Comparison of ENCODE assay signal across 21 cellular contexts in the genomic region with DNA sequence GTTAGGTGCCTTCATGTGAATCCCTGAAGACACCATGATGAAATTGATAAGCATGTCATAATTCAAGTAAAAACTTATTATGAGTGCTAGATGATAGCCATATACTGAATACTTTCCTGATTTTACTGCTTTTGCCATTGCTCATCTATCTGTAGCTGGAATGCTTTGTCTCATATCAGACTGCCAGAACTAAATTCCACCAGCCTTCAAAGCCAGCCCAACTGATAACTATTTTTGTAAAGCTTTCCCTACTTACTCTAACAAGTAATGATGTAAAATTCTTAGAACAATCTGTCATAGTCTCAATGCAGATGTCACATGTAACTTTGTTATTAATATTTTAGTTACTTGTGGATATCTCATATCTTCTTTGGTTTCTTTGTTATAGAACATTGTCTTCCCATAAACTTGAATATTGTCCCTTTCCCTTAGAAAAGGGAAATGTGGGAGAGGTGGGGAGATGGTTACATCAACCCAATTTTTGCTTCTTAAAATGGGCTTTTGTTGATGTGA.
"Had no signal": no experiment of that assay in that cellular context is flagged by ENCODE, and none has a peak within 500 bp of the region (broad histone marks: within the 10 kb centered on the region; RNA-seq: fewer than 3 reads in every experiment).

No MANE protein-coding gene starts in this region.

- H3K4me1 ChIP-seq: esophagus squamous epithelium, tibial nerve, uterus had no signal

- H3K27ac Mint-ChIP-seq: activated CD4-positive, alpha-beta memory T cell treated with anti-CD3 and anti-CD28 coated beads for 36 hours; activated CD4-positive, alpha-beta T cell treated with anti-CD3 and anti-CD28 coated beads for 36 hours; activated CD8-positive, alpha-beta memory T cell treated with anti-CD3 and anti-CD28 coated beads, Interleukin-2, amount 10 ng/mL, durations not matched to agents 7 days and 5 days; activated naive CD4-positive, alpha-beta T cell treated with anti-CD3 and anti-CD28 coated beads for 36 hours; activated T-helper 2 cell treated with anti-CD3 and anti-CD28 coated beads, Interferon-gamma antibody, Interleukin-2, Interleukin-4, amounts not matched to agents 10 μg/mL and 5 μg/mL and 100 μg/mL, durations not matched to agents 14 hours and 24 hours and 36 hours; effector memory CD8-positive, alpha-beta T cell; nephron had no signal

- DNase-seq: activated CD4-positive, alpha-beta memory T cell treated with anti-CD3 and anti-CD28 coated beads for 36 hours; activated CD4-positive, alpha-beta T cell treated with anti-CD3 and anti-CD28 coated beads for 36 hours; activated CD8-positive, alpha-beta memory T cell treated with anti-CD3 and anti-CD28 coated beads, Interleukin-2, amount 10 ng/mL, durations not matched to agents 7 days and 5 days; activated naive CD4-positive, alpha-beta T cell treated with anti-CD3 and anti-CD28 coated beads for 36 hours; activated T-cell treated with anti-CD3 and anti-CD28 coated beads, Interleukin-2, amount 50 U/mL, for 1 hour; effector memory CD8-positive, alpha-beta T cell; esophagus squamous epithelium; mesendoderm; occipital lobe; retina; stimulated activated CD4-positive, alpha-beta T cell treated with anti-CD3 and anti-CD28 coated beads, Interleukin-12 subunit alpha, Interleukin-12 subunit beta, amount 100 ng/mL, for 4 hours; stimulated activated CD4-positive, alpha-beta T cell treated with anti-CD3 and anti-CD28 coated beads, Interleukin-1b, Interleukin-23, amount 100 ng/mL, for 48 hours; stimulated activated naive CD8-positive, alpha-beta T cell treated with anti-CD3 and anti-CD28 coated beads, Interleukin-15, Interleukin-2, amounts not matched to agents 100 U/mL and 50 U/mL, for 24 hours; substantia nigra; T-helper 2 cell; uterus had no signal

- FAIRE-seq: bronchial epithelial cell had no signal

- H3K27ac ChIP-seq: esophagus squamous epithelium, tibial nerve, uterus, VCaP had no signal

- H3K9me3 ChIP-seq: esophagus squamous epithelium, tibial nerve, uterus had no signal

- H3K27me3 ChIP-seq: esophagus squamous epithelium, tibial nerve, uterus had no signal

- H3K9me3 Mint-ChIP-seq: activated CD4-positive, alpha-beta memory T cell treated with anti-CD3 and anti-CD28 coated beads for 36 hours; activated naive CD4-positive, alpha-beta T cell treated with anti-CD3 and anti-CD28 coated beads for 36 hours; effector memory CD8-positive, alpha-beta T cell; nephron had no signal

- H3K4me3 ChIP-seq: esophagus squamous epithelium, tibial nerve, uterus had no signal

- H3K4me3 Mint-ChIP-seq: activated CD4-positive, alpha-beta memory T cell treated with anti-CD3 and anti-CD28 coated beads for 36 hours; activated CD4-positive, alpha-beta T cell treated with anti-CD3 and anti-CD28 coated beads for 36 hours; activated CD8-positive, alpha-beta memory T cell treated with anti-CD3 and anti-CD28 coated beads, Interleukin-2, amount 10 ng/mL, durations not matched to agents 7 days and 5 days; activated naive CD4-positive, alpha-beta T cell treated with anti-CD3 and anti-CD28 coated beads for 36 hours; effector memory CD8-positive, alpha-beta T cell; nephron had no signal

- H3K27me3 Mint-ChIP-seq: activated CD4-positive, alpha-beta memory T cell treated with anti-CD3 and anti-CD28 coated beads for 36 hours; activated CD4-positive, alpha-beta T cell treated with anti-CD3 and anti-CD28 coated beads for 36 hours; activated CD8-positive, alpha-beta memory T cell treated with anti-CD3 and anti-CD28 coated beads, Interleukin-2, amount 10 ng/mL, durations not matched to agents 7 days and 5 days; effector memory CD8-positive, alpha-beta T cell had no signal

- H3K4me1 Mint-ChIP-seq: activated CD8-positive, alpha-beta memory T cell treated with anti-CD3 and anti-CD28 coated beads, Interleukin-2, amount 10 ng/mL, durations not matched to agents 7 days and 5 days; nephron had no signal

- ATAC-seq: activated CD4-positive, alpha-beta T cell treated with anti-CD3 and anti-CD28 coated beads for 36 hours; activated CD8-positive, alpha-beta memory T cell treated with anti-CD3 and anti-CD28 coated beads, Interleukin-2, amount 10 ng/mL, durations not matched to agents 7 days and 5 days; effector memory CD8-positive, alpha-beta T cell; stimulated activated naive CD8-positive, alpha-beta T cell treated with anti-CD3 and anti-CD28 coated beads, Interleukin-15, Interleukin-2, amounts not matched to agents 100 U/mL and 50 U/mL, for 24 hours had no signal

- H3K36me3 ChIP-seq: uterus had no signal
